11 cellular contexts compared by ENCODE assay signal in genomic region chr14:76954791-76955190, GRCh38.
DNase-seq lines count a peak whose midpoint lies in the region; ATAC-seq, FAIRE-seq and TF ChIP-seq lines count a peak whose summit lies in the region.
"Had no signal": no experiment of that assay in that cellular context is flagged by ENCODE, and none has a peak within 500 bp of the region (broad histone marks: within the 10 kb centered on the region; RNA-seq: fewer than 3 reads in every experiment).

No MANE protein-coding gene starts in this region.

- intact Hi-C loops in ascending aorta (cut with DNase I): loop anchor here (5.0 kb wide), 2 partner anchors 53 to 88 kb away; no protein-coding TSS in a partner anchor
- intact Hi-C loops in tibial artery (cut with DNase I; ENCODE audit: low total_unique reads): loop anchor here (5.0 kb wide), 3 partner anchors 53 to 88 kb away; partner anchors contain the start of gene IRF2BPL

- WGBS in mesenchymal stem cell: no CpG with 5 or more reads among the region's 2 CpGs

- H3K14ac ChIP-seq in mesenchymal stem cell (ENCODE audit: low read length in 2 of 2): no peak overlapping the region

- H2BK120ac ChIP-seq in mesenchymal stem cell (ENCODE audit: low read depth, low read length): peak overlapping the region; percentile 85

- H3K4me1 ChIP-seq in ascending aorta (peaks cover 12 to 46% of the 10 kb centered on the region in 2 donors), mesenchymal stem cell (ENCODE audit: control insufficient read depth, insufficient read depth, low read depth, low read length) (peaks cover 58% of the 10 kb centered on the region), tibial artery (peaks cover 6 to 95% (median 85%) of the 10 kb centered on the region in 4 donors)

- H2AFZ ChIP-seq in mesenchymal stem cell (ENCODE audit: low read depth, low read length): peak overlapping the region; percentile 10

- ATAC-seq in activated CD8-positive, alpha-beta memory T cell treated with anti-CD3 and anti-CD28 coated beads, Interleukin-2, amount 10 ng/mL, durations not matched to agents 7 days and 5 days: no peak
- no peak for ATAC-seq in GM19397 (IDR thresholded peaks at IDR 0.05; ENCODE audit: unreplicated experiment)

- H2BK15ac ChIP-seq in mesenchymal stem cell (ENCODE audit: low read depth, poor library complexity, severe bottlenecking): peak overlapping the region; percentile 31

- DNase-seq in activated CD8-positive, alpha-beta memory T cell treated with anti-CD3 and anti-CD28 coated beads, Interleukin-2, amount 10 ng/mL, durations not matched to agents 7 days and 5 days: no peak
- DNase-seq in activated CD8-positive, alpha-beta memory T cell treated with anti-CD3 and anti-CD28 coated beads, Interleukin-2, amount 50 U/mL, for 4 hours: no peak
- no peak for DNase-seq in ascending aorta (ENCODE audit: low spot score in 2 of 2)
- no peak for DNase-seq in mesenchymal stem cell
- DNase-seq in tibial artery: no peak
- no peak for DNase-seq in cortex of kidney (lab: John Stamatoyannopoulos, UW)
- DNase-seq in GM12891 (ENCODE audit: insufficient read length, low spot score): no peak
- DNase-seq: AML-193, NCI-H524 treated with DMSO at 0.1 percent for 48 hours had no signal

- H3K9me3 ChIP-seq in ascending aorta (no peaks in the 10 kb centered on the region), mesenchymal stem cell (ENCODE audit: control insufficient read depth, low read length) (no peaks in the 10 kb centered on the region), tibial artery (no peaks in the 10 kb centered on the region)

- H3K36me3 Mint-ChIP-seq in activated CD8-positive, alpha-beta memory T cell treated with anti-CD3 and anti-CD28 coated beads, Interleukin-2, amount 10 ng/mL, durations not matched to agents 7 days and 5 days: no peaks in the 10 kb centered on the region

- H3K27me3 ChIP-seq in ascending aorta: no peaks in the 10 kb centered on the region
- H3K27me3 ChIP-seq in mesenchymal stem cell (ENCODE audit: control insufficient read depth in 1 of 2, insufficient read depth in 1 of 2, low read length in 2 of 2): no peaks in the 10 kb centered on the region
- no peaks in the 10 kb centered on the region for H3K27me3 ChIP-seq in tibial artery

- H4K91ac ChIP-seq in mesenchymal stem cell (ENCODE audit: low read length): peak overlapping the region; percentile 94

- no peaks in the 10 kb centered on the region for H3K27me3 Mint-ChIP-seq in activated CD8-positive, alpha-beta memory T cell treated with anti-CD3 and anti-CD28 coated beads, Interleukin-2, amount 10 ng/mL, durations not matched to agents 7 days and 5 days
- H3K27me3 Mint-ChIP-seq: progenitor cell of endocrine pancreas had no signal

- H2AK5ac ChIP-seq in mesenchymal stem cell (ENCODE audit: low read length, severe bottlenecking): peak overlapping the region; percentile 99

- peak overlapping the region; percentile 87 to 98 for H3K18ac ChIP-seq in mesenchymal stem cell (ENCODE audit: low read depth in 1 of 2, low read length in 2 of 2)

- TF ChIP-seq CTCF in ascending aorta (IDR thresholded peaks at IDR 0.05) (no peak), tibial artery (IDR thresholded peaks at IDR 0.05) (no peak)

- peak overlapping the region; percentile 88 to 99 for H3K4ac ChIP-seq in mesenchymal stem cell (ENCODE audit: low read depth in 1 of 2, low read length in 2 of 2)

- H2BK5ac ChIP-seq in mesenchymal stem cell (ENCODE audit: low read depth, low read length, poor library complexity, severe bottlenecking): peak overlapping the region; percentile 69

- H3K27ac ChIP-seq in ascending aorta: peak overlapping the region; percentile 94 to 97
- H3K27ac ChIP-seq in mesenchymal stem cell (ENCODE audit: low read length, poor library complexity, severe bottlenecking): peak overlapping the region; percentile 100
- peak overlapping the region; percentile 92 to 94 for H3K27ac ChIP-seq in tibial artery

- no peak overlapping the region for H3K4me3 Mint-ChIP-seq in activated CD8-positive, alpha-beta memory T cell treated with anti-CD3 and anti-CD28 coated beads, Interleukin-2, amount 10 ng/mL, durations not matched to agents 7 days and 5 days

- H3K4me2 ChIP-seq in mesenchymal stem cell (ENCODE audit: low read length, poor library complexity, severe bottlenecking): no peak overlapping the region

- FAIRE-seq in GM12891 (lab: Jason Lieb, UNC): no peak

- peaks cover 67% of the 10 kb centered on the region for H3K4me1 Mint-ChIP-seq in activated CD8-positive, alpha-beta memory T cell treated with anti-CD3 and anti-CD28 coated beads, Interleukin-2, amount 10 ng/mL, durations not matched to agents 7 days and 5 days

- CTCF ChIA-PET in activated CD8-positive, alpha-beta memory T cell treated with anti-CD3 and anti-CD28 coated beads, Interleukin-2, amount 10 ng/mL, durations not matched to agents 7 days and 5 days (lab: Charles Lee): interaction anchor here (0.9 to 2.2 kb wide), 11 partner anchors 9 to 85 kb away, joined by 3 to 12 read pairs (median 5); no protein-coding TSS in a partner anchor

- no peak overlapping the region for H3K4me3 ChIP-seq in ascending aorta
- H3K4me3 ChIP-seq in mesenchymal stem cell (ENCODE audit: insufficient read depth in 1 of 2, low read depth in 1 of 2, low read length in 2 of 2): peak overlapping the region in 1 of 2 experiments; percentile 0
- H3K4me3 ChIP-seq in tibial artery: no peak overlapping the region

- peaks cover 2% of the 10 kb centered on the region for H3K79me1 ChIP-seq in mesenchymal stem cell (replicated peaks; ENCODE audit: low read length, poor library complexity, severe bottlenecking)

- H2BK12ac ChIP-seq in mesenchymal stem cell (ENCODE audit: low read length in 2 of 2): peak overlapping the region; percentile 71 to 96

- no peaks in the 10 kb centered on the region for H3K9me3 Mint-ChIP-seq in activated CD8-positive, alpha-beta memory T cell treated with anti-CD3 and anti-CD28 coated beads, Interleukin-2, amount 10 ng/mL, durations not matched to agents 7 days and 5 days (ENCODE audit: low read depth)

- no peak for TF ChIP-seq POLR2A in GM12891 (IDR thresholded peaks at IDR 0.05; ENCODE audit: low read depth, low read length)

- H3K36me3 ChIP-seq in ascending aorta: no peaks in the 10 kb centered on the region
- no peaks in the 10 kb centered on the region for H3K36me3 ChIP-seq in mesenchymal stem cell (ENCODE audit: control insufficient read depth in 1 of 2, insufficient read depth in 2 of 2, low read depth in 1 of 2, low read length in 2 of 2)
- no peaks in the 10 kb centered on the region for H3K36me3 ChIP-seq in tibial artery

- H3K23ac ChIP-seq in mesenchymal stem cell (ENCODE audit: low read length in 2 of 2): no peak overlapping the region

- H3K9ac ChIP-seq in mesenchymal stem cell (ENCODE audit: low read length): peak overlapping the region; percentile 90

- peak overlapping the region; percentile 91 for H3K27ac Mint-ChIP-seq in activated CD8-positive, alpha-beta memory T cell treated with anti-CD3 and anti-CD28 coated beads, Interleukin-2, amount 10 ng/mL, durations not matched to agents 7 days and 5 days

- peak overlapping the region; percentile 84 for H4K8ac ChIP-seq in mesenchymal stem cell (ENCODE audit: low read length)

TF ChIP-seq in GM12891, 5 proteins besides CTCF, POLR2A, EP300 and RAD21:
- TF ChIP-seq TAF1 (IDR thresholded peaks at IDR 0.05; ENCODE audit: low read depth, low read length) (no peak), POLR2AphosphoS5 (IDR thresholded peaks at IDR 0.05; ENCODE audit: low read depth, low read length) (no peak), PAX5 (IDR thresholded peaks at IDR 0.05; ENCODE audit: insufficient read depth, low read length, severe bottlenecking) (no peak), POU2F2 (IDR thresholded peaks at IDR 0.05; ENCODE audit: low read depth, low read length) (no peak), SPI1 (IDR thresholded peaks at IDR 0.05; ENCODE audit: low read depth, low read length) (no peak)
